Comparison of ENCODE assay signal across 8 cellular contexts in the genomic region with DNA sequence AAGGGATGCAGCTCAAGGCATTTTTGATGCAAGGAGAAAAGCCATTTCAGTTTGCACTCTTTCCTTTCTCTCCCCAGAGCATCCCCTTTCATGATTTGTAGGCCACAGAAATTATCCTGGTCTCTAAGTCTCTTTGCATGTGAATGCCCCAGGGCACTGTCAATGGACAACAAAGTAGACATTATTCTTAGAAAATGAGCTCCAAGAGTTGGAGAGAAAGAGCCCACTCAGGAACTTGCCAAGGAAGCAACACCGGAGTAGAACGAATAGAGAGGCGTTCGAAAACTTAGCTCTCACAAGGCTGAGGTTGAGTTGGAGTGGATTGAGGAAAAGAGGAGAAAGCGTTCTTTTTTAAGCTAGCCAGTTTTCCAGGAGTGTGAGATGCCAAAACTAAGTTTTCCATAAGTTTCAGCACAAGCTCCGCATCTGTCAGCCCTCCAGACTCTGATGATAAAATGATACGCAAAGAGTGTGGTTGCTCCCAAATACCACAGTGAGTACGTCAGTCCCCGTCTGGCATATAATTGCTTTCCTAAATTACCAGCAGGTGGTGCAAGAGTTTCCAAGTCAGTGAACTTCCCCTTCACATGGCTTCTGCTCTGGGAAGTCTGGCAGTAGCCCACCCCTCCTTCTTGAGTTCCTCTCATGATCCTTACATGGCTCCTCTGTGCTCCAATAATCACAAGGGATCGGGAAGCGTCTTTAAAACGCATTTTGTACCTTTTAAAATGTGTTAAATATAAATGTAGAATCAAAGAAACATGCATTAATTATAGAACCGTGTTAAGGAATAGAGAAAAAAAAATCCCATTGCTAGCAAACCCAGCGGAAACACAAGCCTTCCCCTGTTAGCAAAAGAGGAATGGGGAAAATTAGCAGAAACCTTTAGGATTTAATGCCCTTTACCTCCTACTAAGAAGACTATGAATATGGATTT.
A peak's percentile ranks its signal among the peaks of the same experiment; 100 is the strongest.
DNase-seq lines count a peak whose midpoint lies in the region; ATAC-seq, FAIRE-seq and TF ChIP-seq lines count a peak whose summit lies in the region.

No MANE protein-coding gene starts in this region.

- TF ChIP-seq EP300 in A549 (IDR thresholded peaks at IDR 0.05) = no peak

- H3K4me1 ChIP-seq in A549 = no peaks in the 10 kb centered on the region
- no peaks in the 10 kb centered on the region for H3K4me1 ChIP-seq in parathyroid adenoma

- intact Hi-C loops in head of caudate nucleus (cut with DNase I) = loop anchor here (5.0 kb wide), 1 partner anchor 1251 kb away; the partner anchor contains the start of gene BCL11A

- no peak overlapping the region for H3K4me3 ChIP-seq in A549
- no peak overlapping the region for H3K4me3 ChIP-seq in WERI-Rb-1 (ENCODE audit: low read depth, low read length)
- H3K4me3 ChIP-seq in parathyroid adenoma (ENCODE audit: low read depth, low read length) = no peak overlapping the region

- H3K9ac ChIP-seq in parathyroid adenoma = no peak overlapping the region

- no peak for TF ChIP-seq POLR2A in A549 (IDR thresholded peaks at IDR 0.05; ENCODE audit: low read length)

- POLR2A ChIA-PET in A549 (lab: Yijun Ruan, JAX) = no interaction called here

- DNase-seq in A549 (ENCODE audit: low read depth in 1 of 2, low spot score in 1 of 2) (peak; percentile 7 to 70), GM10266 (ENCODE audit: extremely low spot score) (peak; percentile 7), NCI-H2081 (lab: John Stamatoyannopoulos, UW) (peak; percentile 38 to 77), WERI-Rb-1 (peak; percentile 72), head of caudate nucleus (peak in 36 of 42 donors; percentile 3 to 79 (median 48)), cortex of kidney (lab: John Stamatoyannopoulos, UW) (no peak)

- peak; percentile 55 to 62 for TF ChIP-seq RAD21 in A549 (conservative IDR thresholded peaks at IDR 0.05 in 1 of 2, IDR thresholded peaks at IDR 0.05 in 1 of 2)

- H3K4me2 ChIP-seq in A549 (no peak overlapping the region), parathyroid adenoma (ENCODE audit: low read length) (no peak overlapping the region)

- no peaks in the 10 kb centered on the region for H3K79me2 ChIP-seq in parathyroid adenoma

- FAIRE-seq in A549 (lab: Jason Lieb, UNC) = no peak

- 33% methylated on average over 14 of the region's 14 CpGs for WGBS in A549 (ENCODE audit: missing lambda C conversion rate)

- H3K27me3 ChIP-seq in WERI-Rb-1 (ENCODE audit: insufficient read depth, low read depth, severe bottlenecking) = no peaks in the 10 kb centered on the region
- no peaks in the 10 kb centered on the region for H3K27me3 ChIP-seq in parathyroid adenoma (ENCODE audit: control insufficient read depth, insufficient read depth, low read length)

- H3K36me3 ChIP-seq in WERI-Rb-1 (no peaks in the 10 kb centered on the region), parathyroid adenoma (ENCODE audit: control insufficient read depth, insufficient read depth, low read length) (no peaks in the 10 kb centered on the region)

- H2AFZ ChIP-seq in parathyroid adenoma = no peak overlapping the region

- TF ChIP-seq CTCF in A549 (IDR thresholded peaks at IDR 0.05) = peak; percentile 57
- TF ChIP-seq CTCF in GM10266 (IDR thresholded peaks at IDR 0.05; ENCODE audit: control insufficient read depth, insufficient read depth, low read depth, missing control alignments) = peak; percentile 48
- TF ChIP-seq CTCF in WERI-Rb-1 (IDR thresholded peaks at IDR 0.05; ENCODE audit: low read depth, low read length) = peak; percentile 83
- peak; percentile 21 for TF ChIP-seq CTCF in parathyroid adenoma (IDR thresholded peaks at IDR 0.05)

- ATAC-seq in A549 (peak; percentile 92 to 94), HG02840 (IDR thresholded peaks at IDR 0.05; ENCODE audit: low FRiP score, unreplicated experiment) (peak; percentile 74)

- CTCF ChIA-PET in A549 (lab: Yijun Ruan, JAX) = interaction anchor here (0.6 to 2.0 kb wide), 11 partner anchors 8 to 1281 kb away, joined by 3 to 11 read pairs (median 4); no protein-coding TSS in a partner anchor

- H3K9me3 ChIP-seq in A549 (no peaks in the 10 kb centered on the region), WERI-Rb-1 (ENCODE audit: severe bottlenecking) (no peaks in the 10 kb centered on the region), parathyroid adenoma (ENCODE audit: control insufficient read depth, low read length) (no peaks in the 10 kb centered on the region)

- no peak overlapping the region for H3K27ac ChIP-seq in A549
- H3K27ac ChIP-seq in WERI-Rb-1 = no peak overlapping the region
- H3K27ac ChIP-seq in parathyroid adenoma = no peak overlapping the region

TF ChIP-seq in A549, 52 proteins besides CTCF, POLR2A, EP300 and RAD21:
- TF ChIP-seq SMC3 (IDR thresholded peaks at IDR 0.05) = peak; percentile 73
- no peak for TF ChIP-seq ESRRA (IDR thresholded peaks at IDR 0.05; ENCODE audit: borderline replicate concordance, low read length)
- no peak for TF ChIP-seq HOXB5 (CRISPR knock-in tag; IDR thresholded peaks at IDR 0.05)
- TF ChIP-seq KDM1A (IDR thresholded peaks at IDR 0.05; ENCODE audit: low read depth) = no peak
- TF ChIP-seq USF2 (IDR thresholded peaks at IDR 0.05) = no peak

Comparison
In these comparisons a context has a peak if more than half of its experiments do, and no peak if none do; other contexts are left out.
1. CTCF ChIP-seq: peak in every context shown above with its lines; median percentile 83 in WERI-Rb-1; 57 in A549; 48 in GM10266; 21 in parathyroid adenoma.